Comparison of ENCODE assay signal across 19 cellular contexts in the genomic region with DNA sequence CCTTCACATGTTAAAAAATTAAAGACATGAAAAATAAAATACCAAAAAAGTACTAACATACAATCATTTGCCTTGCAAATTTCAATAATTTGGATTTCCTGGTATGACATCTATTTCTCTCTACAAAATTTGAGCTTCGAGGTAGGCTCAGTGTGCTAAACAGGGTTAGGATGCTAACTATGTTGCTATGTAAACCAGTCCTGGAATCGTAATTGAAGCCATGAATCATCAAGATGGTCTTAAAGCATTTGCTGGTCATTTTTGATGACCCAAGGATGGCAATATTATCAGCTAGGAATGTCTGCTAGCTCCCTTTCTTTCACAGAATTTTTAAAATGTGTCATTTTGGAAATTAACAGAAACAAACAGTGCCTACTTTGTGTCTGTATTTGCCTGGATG.
"Had no signal": no experiment of that assay in that cellular context is flagged by ENCODE, and none has a peak within 500 bp of the region (broad histone marks: within the 10 kb centered on the region; RNA-seq: fewer than 3 reads in every experiment).

No MANE protein-coding gene starts in this region.

- H3K4me3 ChIP-seq: SJSA1, SK-N-MC had no signal

- H3K36me3 ChIP-seq: SJSA1 had no signal

- DNase-seq: KBM-7, NCI-H1092, NCI-H1105 treated with DMSO at 0.1 percent for 48 hours, NCI-H1417 treated with DMSO at 0.1 percent for 48 hours, NCI-H146, NCI-H1694 treated with DMSO at 0.1 percent for 48 hours, NCI-H1930, NCI-H2081, NCI-H2107, NCI-H2227 treated with DMSO at 0.1 percent for 48 hours, NCI-H524 treated with DMSO at 0.1 percent for 48 hours, NCI-H69, NCI-H774, Right ventricle myocardium superior, RPMI8226, SIG-M5 had no signal

- H3K9me3 ChIP-seq: SJSA1 had no signal

- H3K27ac ChIP-seq: HL-60, SJSA1, SK-N-MC had no signal

- H3K4me1 ChIP-seq: SJSA1 had no signal

- H3K27me3 ChIP-seq: SJSA1 had no signal
